In genomic region chr18:8947576-8947975, GRCh38 we compare ENCODE assay signal across 16 cellular contexts.
DNase-seq lines count a peak whose midpoint lies in the region; ATAC-seq and TF ChIP-seq lines count a peak whose summit lies in the region.
"Had no signal": no experiment of that assay in that cellular context is flagged by ENCODE, and none has a peak within 500 bp of the region (broad histone marks: within the 10 kb centered on the region; RNA-seq: fewer than 3 reads in every experiment).

No MANE protein-coding gene starts in this region.

- TF ChIP-seq CTCF in astrocyte of the cerebellum (IDR thresholded peaks at IDR 0.05; ENCODE audit: low read depth, low read length, missing control alignments) (no peak), glutamatergic neuron (IDR thresholded peaks at IDR 0.05; ENCODE audit: partially characterized antibody, unreplicated experiment) (no peak)

- no peak overlapping the region for H2BK120ac ChIP-seq in mesenchymal stem cell (ENCODE audit: low read depth, low read length)

- H3K9me3 ChIP-seq in mesenchymal stem cell (ENCODE audit: control insufficient read depth, low read length) = peaks cover 7% of the 10 kb centered on the region

- H3K14ac ChIP-seq in mesenchymal stem cell (ENCODE audit: low read length in 2 of 2) = no peak overlapping the region

- peak overlapping the region; percentile 84 for H3K9ac ChIP-seq in mesenchymal stem cell (ENCODE audit: low read length)

- H3K79me1 ChIP-seq in mesenchymal stem cell (replicated peaks; ENCODE audit: low read length, poor library complexity, severe bottlenecking) = no peaks in the 10 kb centered on the region

- H4K91ac ChIP-seq in mesenchymal stem cell (ENCODE audit: low read length) = no peak overlapping the region

- no peak overlapping the region for H3K18ac ChIP-seq in mesenchymal stem cell (ENCODE audit: low read depth in 1 of 2, low read length in 2 of 2)

- peaks cover 8% of the 10 kb centered on the region for H3K4me1 Mint-ChIP-seq in activated CD4-positive, alpha-beta T cell treated with anti-CD3 and anti-CD28 coated beads, Interleukin-2, amount 10 ng/mL, durations not matched to agents 7 days and 5 days
- H3K4me1 Mint-ChIP-seq in glutamatergic neuron (ENCODE audit: low read depth, unreplicated experiment) = peaks cover 31% of the 10 kb centered on the region

- no peaks in the 10 kb centered on the region for H3K27me3 Mint-ChIP-seq in activated CD4-positive, alpha-beta T cell treated with anti-CD3 and anti-CD28 coated beads, Interleukin-2, amount 10 ng/mL, durations not matched to agents 7 days and 5 days
- H3K27me3 Mint-ChIP-seq in glutamatergic neuron (ENCODE audit: unreplicated experiment) = peaks cover 11% of the 10 kb centered on the region

- H3K4me3 ChIP-seq in ACC112 (ENCODE audit: low read depth, low read length) (no peak overlapping the region), astrocyte of the cerebellum (ENCODE audit: low read depth, low read length) (no peak overlapping the region), mesenchymal stem cell (ENCODE audit: insufficient read depth in 1 of 2, low read depth in 1 of 2, low read length in 2 of 2) (peak overlapping the region in 1 of 2 experiments; percentile 23)
- H3K4me3 ChIP-seq: spleen had no signal

- ATAC-seq in HG03097 (IDR thresholded peaks at IDR 0.05; ENCODE audit: low FRiP score, unreplicated experiment) = no peak
- no peak for ATAC-seq in GM18873 (IDR thresholded peaks at IDR 0.05; ENCODE audit: low FRiP score, unreplicated experiment)

- H3K36me3 Mint-ChIP-seq in activated CD4-positive, alpha-beta T cell treated with anti-CD3 and anti-CD28 coated beads, Interleukin-2, amount 10 ng/mL, durations not matched to agents 7 days and 5 days (ENCODE audit: low read depth) = no peaks in the 10 kb centered on the region
- H3K36me3 Mint-ChIP-seq in glutamatergic neuron (ENCODE audit: unreplicated experiment) = no peaks in the 10 kb centered on the region

- in situ Hi-C loops in astrocyte of the cerebellum (cut with HindIII; ENCODE audit: low sequenced_read_pairs) = no loop called here

- H3K36me3 ChIP-seq in ACC112 (ENCODE audit: insufficient read depth, low read length) = peaks cover 5% of the 10 kb centered on the region; the same call in 1 of the 2 replicates
- H3K36me3 ChIP-seq in mesenchymal stem cell (ENCODE audit: control insufficient read depth in 1 of 2, insufficient read depth in 2 of 2, low read depth in 1 of 2, low read length in 2 of 2) = no peaks in the 10 kb centered on the region
- H3K36me3 ChIP-seq: spleen had no signal

- CTCF ChIA-PET in activated CD4-positive, alpha-beta T cell treated with anti-CD3 and anti-CD28 coated beads, Interleukin-2, amount 10 ng/mL, durations not matched to agents 7 days and 5 days (lab: Charles Lee) = no interaction called here

- peak overlapping the region; percentile 59 for H2AK5ac ChIP-seq in mesenchymal stem cell (ENCODE audit: low read length, severe bottlenecking)

- no peak overlapping the region for H3K4me3 Mint-ChIP-seq in activated CD4-positive, alpha-beta T cell treated with anti-CD3 and anti-CD28 coated beads, Interleukin-2, amount 10 ng/mL, durations not matched to agents 7 days and 5 days
- no peak overlapping the region for H3K4me3 Mint-ChIP-seq in glutamatergic neuron (ENCODE audit: unreplicated experiment)
- H3K4me3 Mint-ChIP-seq: T-helper 1 cell treated with Interleukin-12 subunit alpha and Interleukin-12 subunit beta and Interleukin-4 antibody, amounts not matched to agents 30 μg/mL and 1 μg/mL, for 36 hours had no signal

- H3K27ac ChIP-seq in ACC112 (ENCODE audit: low read depth, low read length) (peak overlapping the region; percentile 94), mesenchymal stem cell (ENCODE audit: low read length, poor library complexity, severe bottlenecking) (peak overlapping the region; percentile 80)
- H3K27ac ChIP-seq: spleen had no signal

- no peak overlapping the region for H3K23ac ChIP-seq in mesenchymal stem cell (ENCODE audit: low read length in 2 of 2)

- no peak overlapping the region for H4K8ac ChIP-seq in mesenchymal stem cell (ENCODE audit: low read length)

- no peak overlapping the region for H3K27ac Mint-ChIP-seq in activated CD4-positive, alpha-beta T cell treated with anti-CD3 and anti-CD28 coated beads, Interleukin-2, amount 10 ng/mL, durations not matched to agents 7 days and 5 days
- H3K27ac Mint-ChIP-seq in glutamatergic neuron (ENCODE audit: unreplicated experiment) = no peak overlapping the region
- H3K27ac Mint-ChIP-seq: T-helper 1 cell treated with Interleukin-12 subunit alpha and Interleukin-12 subunit beta and Interleukin-4 antibody, amounts not matched to agents 30 μg/mL and 1 μg/mL, for 36 hours had no signal

- POLR2A ChIA-PET in activated CD4-positive, alpha-beta T cell treated with anti-CD3 and anti-CD28 coated beads, Interleukin-2, amount 10 ng/mL, durations not matched to agents 7 days and 5 days (lab: Charles Lee) = no interaction called here

- H2AFZ ChIP-seq in ACC112 (ENCODE audit: low read length, unreplicated experiment) (no peak overlapping the region), mesenchymal stem cell (ENCODE audit: low read depth, low read length) (no peak overlapping the region)

- H3K9me3 Mint-ChIP-seq in activated CD4-positive, alpha-beta T cell treated with anti-CD3 and anti-CD28 coated beads, Interleukin-2, amount 10 ng/mL, durations not matched to agents 7 days and 5 days = peaks cover 4% of the 10 kb centered on the region
- H3K9me3 Mint-ChIP-seq in glutamatergic neuron (ENCODE audit: unreplicated experiment) = peaks cover 14% of the 10 kb centered on the region
- H3K9me3 Mint-ChIP-seq: T-helper 1 cell treated with Interleukin-12 subunit alpha and Interleukin-12 subunit beta and Interleukin-4 antibody, amounts not matched to agents 30 μg/mL and 1 μg/mL, for 36 hours had no signal

- 55% methylated on average over 6 of the region's 7 CpGs for WGBS in mesenchymal stem cell

- H3K4me2 ChIP-seq in mesenchymal stem cell (ENCODE audit: low read length, poor library complexity, severe bottlenecking) = no peak overlapping the region

- H2BK12ac ChIP-seq in mesenchymal stem cell (ENCODE audit: low read length in 2 of 2) = peak overlapping the region; percentile 45 to 51

- no peak overlapping the region for H2BK15ac ChIP-seq in mesenchymal stem cell (ENCODE audit: low read depth, poor library complexity, severe bottlenecking)

- H3K79me2 ChIP-seq in ACC112 (ENCODE audit: control insufficient read depth, insufficient read depth, low read length, unreplicated experiment) = no peaks in the 10 kb centered on the region

- H3K27me3 ChIP-seq in ACC112 (ENCODE audit: insufficient read depth, low read length) (no peaks in the 10 kb centered on the region), mesenchymal stem cell (ENCODE audit: control insufficient read depth in 1 of 2, insufficient read depth in 1 of 2, low read length in 2 of 2) (no peaks in the 10 kb centered on the region)
- H3K27me3 ChIP-seq: spleen had no signal

- H3K4me1 ChIP-seq in ACC112 (ENCODE audit: control insufficient read depth, insufficient read depth, low read length, unreplicated experiment) (peaks cover 51% of the 10 kb centered on the region), mesenchymal stem cell (ENCODE audit: control insufficient read depth, insufficient read depth, low read depth, low read length) (peaks cover 22% of the 10 kb centered on the region)

- DNase-seq in HS-27A (ENCODE audit: low read depth) (peak; percentile 59), astrocyte of the cerebellum (ENCODE audit: low read depth) (peak; percentile 65), mesenchymal stem cell (peak; percentile 25), glutamatergic neuron (no peak)
- no peak for DNase-seq in activated CD4-positive, alpha-beta T cell treated with anti-CD3 and anti-CD28 coated beads, Interleukin-2, amount 10 ng/mL, durations not matched to agents 7 days and 5 days
- DNase-seq: activated T-cell treated with anti-CD3 and anti-CD28 coated beads, Interleukin-2, amount 50 U/mL, for 1 hour; DMS153; KBM-7; mammary epithelial cell; NCI-H226; occipital lobe; spleen had no signal

- H3K4ac ChIP-seq in mesenchymal stem cell (ENCODE audit: low read depth in 1 of 2, low read length in 2 of 2) = no peak overlapping the region

- H2BK5ac ChIP-seq in mesenchymal stem cell (ENCODE audit: low read depth, low read length, poor library complexity, severe bottlenecking) = no peak overlapping the region

Comparison
In these comparisons a context has a peak if more than half of its experiments do, and no peak if none do; other contexts are left out.
1. DNase-seq: peak in HS-27A (single experiment), astrocyte of the cerebellum (single experiment) and mesenchymal stem cell (single experiment); none in activated CD4-positive, alpha-beta T cell treated with anti-CD3 and anti-CD28 coated beads, Interleukin-2, amount 10 ng/mL, durations not matched to agents 7 days and 5 days (single experiment) and glutamatergic neuron (single experiment).